Comparison of ENCODE assay signal across 8 cellular contexts in genomic region chr2:28855977-28856376, GRCh38. TPM values are rescaled to one million over a fixed set of nuclear protein-coding genes. Genes with fewer than 3 reads are reported as not detected.
"Had no signal": no experiment of that assay in that cellular context is flagged by ENCODE, and none has a peak within 500 bp of the region (broad histone marks: within the 10 kb centered on the region; RNA-seq: fewer than 3 reads in every experiment).

No MANE protein-coding gene starts in this region.

- H3K27ac Mint-ChIP-seq: GM23338, H9 had no signal

- H3K4me1 Mint-ChIP-seq: GM23338, H9 had no signal

- DNase-seq: H9, HCEC 1CT, KBM-7 had no signal

- ATAC-seq: GM23338 had no signal

- H3K4me3 ChIP-seq: GM23338 had no signal

- H3K4me2 ChIP-seq: GM23338 had no signal

- H3K4me3 Mint-ChIP-seq: GM23338, H9 had no signal

- H3K9me3 Mint-ChIP-seq: GM23338, H9 had no signal

- FAIRE-seq: H1, H54, HTR-8/SVneo had no signal

- H2AFZ ChIP-seq: GM23338 had no signal

RNA-seq across cellular contexts. Expression of gene SPDYA, which starts 45.3 kb away (rescaled TPM):
- total RNA-seq: IMR-90 had no signal
- polyA plus RNA-seq: IMR-90 had no signal
